Comparison of ENCODE assay signal across 1 cellular context in the genomic region with DNA sequence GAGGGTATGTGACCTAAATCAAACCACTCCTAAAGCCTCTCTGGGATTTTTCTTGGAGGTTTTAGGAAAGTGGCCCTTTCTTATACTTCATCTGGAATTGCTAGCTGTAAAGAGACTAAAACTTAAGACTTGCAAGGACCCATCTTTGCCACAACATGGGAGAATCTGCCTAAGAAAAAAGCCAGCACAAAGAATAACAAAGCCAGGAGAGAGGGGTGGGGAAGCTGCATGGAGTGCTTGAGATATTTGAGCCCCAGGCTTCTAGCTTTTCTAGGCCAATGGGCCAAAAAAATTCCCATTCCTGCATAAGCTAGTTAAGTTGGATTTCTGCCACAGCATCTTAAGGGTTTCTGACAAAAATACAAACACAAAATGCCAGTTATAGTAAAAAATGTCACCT.
TF ChIP-seq lines count a peak whose summit lies in the region.

No MANE protein-coding gene starts in this region.

TF ChIP-seq in GM23338, 12 proteins besides CTCF, POLR2A, EP300 and RAD21 (continued from another document):
- TF ChIP-seq, protein P1, sequence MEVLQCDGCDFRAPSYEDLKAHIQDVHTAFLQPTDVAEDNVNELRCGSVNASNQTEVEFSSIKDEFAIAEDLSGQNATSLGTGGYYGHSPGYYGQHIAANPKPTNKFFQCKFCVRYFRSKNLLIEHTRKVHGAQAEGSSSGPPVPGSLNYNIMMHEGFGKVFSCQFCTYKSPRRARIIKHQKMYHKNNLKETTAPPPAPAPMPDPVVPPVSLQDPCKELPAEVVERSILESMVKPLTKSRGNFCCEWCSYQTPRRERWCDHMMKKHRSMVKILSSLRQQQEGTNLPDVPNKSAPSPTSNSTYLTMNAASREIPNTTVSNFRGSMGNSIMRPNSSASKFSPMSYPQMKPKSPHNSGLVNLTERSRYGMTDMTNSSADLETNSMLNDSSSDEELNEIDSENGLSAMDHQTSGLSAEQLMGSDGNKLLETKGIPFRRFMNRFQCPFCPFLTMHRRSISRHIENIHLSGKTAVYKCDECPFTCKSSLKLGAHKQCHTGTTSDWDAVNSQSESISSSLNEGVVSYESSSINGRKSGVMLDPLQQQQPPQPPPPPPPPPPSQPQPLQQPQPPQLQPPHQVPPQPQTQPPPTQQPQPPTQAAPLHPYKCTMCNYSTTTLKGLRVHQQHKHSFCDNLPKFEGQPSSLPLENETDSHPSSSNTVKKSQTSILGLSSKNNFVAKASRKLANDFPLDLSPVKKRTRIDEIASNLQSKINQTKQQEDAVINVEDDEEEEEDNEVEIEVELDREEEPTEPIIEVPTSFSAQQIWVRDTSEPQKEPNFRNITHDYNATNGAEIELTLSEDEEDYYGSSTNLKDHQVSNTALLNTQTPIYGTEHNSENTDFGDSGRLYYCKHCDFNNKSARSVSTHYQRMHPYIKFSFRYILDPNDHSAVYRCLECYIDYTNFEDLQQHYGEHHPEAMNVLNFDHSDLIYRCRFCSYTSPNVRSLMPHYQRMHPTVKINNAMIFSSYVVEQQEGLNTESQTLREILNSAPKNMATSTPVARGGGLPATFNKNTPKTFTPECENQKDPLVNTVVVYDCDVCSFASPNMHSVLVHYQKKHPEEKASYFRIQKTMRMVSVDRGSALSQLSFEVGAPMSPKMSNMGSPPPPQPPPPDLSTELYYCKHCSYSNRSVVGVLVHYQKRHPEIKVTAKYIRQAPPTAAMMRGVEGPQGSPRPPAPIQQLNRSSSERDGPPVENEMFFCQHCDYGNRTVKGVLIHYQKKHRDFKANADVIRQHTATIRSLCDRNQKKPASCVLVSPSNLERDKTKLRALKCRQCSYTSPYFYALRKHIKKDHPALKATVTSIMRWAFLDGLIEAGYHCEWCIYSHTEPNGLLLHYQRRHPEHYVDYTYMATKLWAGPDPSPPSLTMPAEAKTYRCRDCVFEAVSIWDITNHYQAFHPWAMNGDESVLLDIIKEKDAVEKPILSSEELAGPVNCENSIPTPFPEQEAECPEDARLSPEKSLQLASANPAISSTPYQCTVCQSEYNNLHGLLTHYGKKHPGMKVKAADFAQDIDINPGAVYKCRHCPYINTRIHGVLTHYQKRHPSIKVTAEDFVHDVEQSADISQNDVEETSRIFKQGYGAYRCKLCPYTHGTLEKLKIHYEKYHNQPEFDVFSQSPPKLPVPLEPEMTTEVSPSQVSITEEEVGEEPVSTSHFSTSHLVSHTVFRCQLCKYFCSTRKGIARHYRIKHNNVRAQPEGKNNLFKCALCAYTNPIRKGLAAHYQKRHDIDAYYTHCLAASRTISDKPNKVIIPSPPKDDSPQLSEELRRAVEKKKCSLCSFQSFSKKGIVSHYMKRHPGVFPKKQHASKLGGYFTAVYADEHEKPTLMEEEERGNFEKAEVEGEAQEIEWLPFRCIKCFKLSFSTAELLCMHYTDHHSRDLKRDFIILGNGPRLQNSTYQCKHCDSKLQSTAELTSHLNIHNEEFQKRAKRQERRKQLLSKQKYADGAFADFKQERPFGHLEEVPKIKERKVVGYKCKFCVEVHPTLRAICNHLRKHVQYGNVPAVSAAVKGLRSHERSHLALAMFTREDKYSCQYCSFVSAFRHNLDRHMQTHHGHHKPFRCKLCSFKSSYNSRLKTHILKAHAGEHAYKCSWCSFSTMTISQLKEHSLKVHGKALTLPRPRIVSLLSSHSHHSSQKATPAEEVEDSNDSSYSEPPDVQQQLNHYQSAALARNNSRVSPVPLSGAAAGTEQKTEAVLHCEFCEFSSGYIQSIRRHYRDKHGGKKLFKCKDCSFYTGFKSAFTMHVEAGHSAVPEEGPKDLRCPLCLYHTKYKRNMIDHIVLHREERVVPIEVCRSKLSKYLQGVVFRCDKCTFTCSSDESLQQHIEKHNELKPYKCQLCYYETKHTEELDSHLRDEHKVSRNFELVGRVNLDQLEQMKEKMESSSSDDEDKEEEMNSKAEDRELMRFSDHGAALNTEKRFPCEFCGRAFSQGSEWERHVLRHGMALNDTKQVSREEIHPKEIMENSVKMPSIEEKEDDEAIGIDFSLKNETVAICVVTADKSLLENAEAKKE (CRISPR knock-in tag; IDR thresholded peaks at IDR 0.05): peak; percentile 82
- no peak for TF ChIP-seq ZNF114 (CRISPR knock-in tag; IDR thresholded peaks at IDR 0.05)
TF ChIP-seq in GM23338: peak in this region for 2.
